In genomic region chr2:102392096-102392495, GRCh38 we compare ENCODE assay signal across 7 cellular contexts. TPM values are rescaled to one million over a fixed set of nuclear protein-coding genes. Genes with fewer than 3 reads are reported as not detected.
"Had no signal": no experiment of that assay in that cellular context is flagged by ENCODE, and none has a peak within 500 bp of the region (broad histone marks: within the 10 kb centered on the region; RNA-seq: fewer than 3 reads in every experiment).

No MANE protein-coding gene starts in this region.

- H3K27ac Mint-ChIP-seq: GM23338, H9, IgD-negative memory B cell had no signal

- ATAC-seq: GM23338 had no signal

- H3K27me3 Mint-ChIP-seq: IgD-negative memory B cell had no signal

- H3K9me3 Mint-ChIP-seq: GM23338, IgD-negative memory B cell had no signal

- DNase-seq: H9, HCEC 1CT, KG1 had no signal

- H3K4me3 Mint-ChIP-seq: GM23338, H9, IgD-negative memory B cell had no signal

- H3K4me1 Mint-ChIP-seq: GM23338, H9 had no signal

RNA-seq across cellular contexts. Expression of gene IL18RAP, which starts 30.9 kb away (rescaled TPM):
- total RNA-seq: GM23338, H1, H9, HT-29 had no signal
- polyA plus RNA-seq: GM23338, H1 had no signal

RNA-seq across cellular contexts. Expression of gene IL18R1, which starts 36.5 kb away (rescaled TPM):
- total RNA-seq: H9, HT-29 had no signal
- polyA plus RNA-seq: H1 had no signal
